8 cellular contexts compared by ENCODE assay signal in the genomic region with DNA sequence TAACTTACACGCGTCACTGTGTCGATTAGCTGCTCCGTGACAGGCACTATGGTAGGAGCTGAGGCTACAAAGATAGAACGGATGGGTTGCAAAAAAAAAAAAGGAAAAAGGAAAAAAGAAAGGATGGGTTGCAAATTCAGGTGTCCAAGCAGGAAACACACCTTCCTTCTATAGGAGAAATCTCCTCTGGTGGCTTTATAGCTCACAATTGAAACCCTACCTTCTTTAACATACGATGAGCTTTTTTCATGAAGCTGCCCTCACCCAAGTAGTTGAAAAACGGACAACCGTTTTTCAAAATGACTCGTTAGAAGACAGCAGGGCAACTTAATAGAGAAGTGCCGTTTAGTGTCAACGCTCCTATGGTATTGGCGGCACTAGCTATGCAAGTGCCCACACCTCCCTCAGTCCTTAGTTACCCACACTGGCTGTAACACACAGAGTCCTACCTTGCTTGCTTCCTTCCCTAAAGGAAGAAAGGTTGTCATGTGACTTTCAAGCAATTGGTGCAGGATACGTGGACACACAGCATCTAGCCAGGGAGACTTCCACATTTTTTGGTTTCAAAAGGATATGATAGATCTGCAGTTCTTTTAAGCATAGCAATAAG. TPM values are rescaled to one million over a fixed set of nuclear protein-coding genes. Genes with fewer than 3 reads are reported as not detected.
DNase-seq lines count a peak whose midpoint lies in the region; ATAC-seq and TF ChIP-seq lines count a peak whose summit lies in the region.

No MANE protein-coding gene starts in this region.

- peak overlapping the region; percentile 90 to 95 for H3K4me3 Mint-ChIP-seq in stimulated activated naive B cell treated with anti-CD40 and anti-IgM and Interleukin-4, amounts not matched to agents 10 μg/mL and 1 μg/mL and 100 μg/mL, for 72 hours

- H3K9me3 ChIP-seq in AG04450 (ENCODE audit: control insufficient read depth, insufficient read depth, low read length), result no peaks in the 10 kb centered on the region
- no peaks in the 10 kb centered on the region for H3K9me3 ChIP-seq in Peyer's patch

- peaks cover 0 to 24% (median 0%) of the 10 kb centered on the region in 4 donors for H3K4me1 ChIP-seq in Peyer's patch

- no peaks in the 10 kb centered on the region for H3K27me3 Mint-ChIP-seq in stimulated activated naive B cell treated with anti-CD40 and anti-IgM and Interleukin-4, amounts not matched to agents 10 μg/mL and 1 μg/mL and 100 μg/mL, for 72 hours

- TF ChIP-seq CTCF in AG04450 (IDR thresholded peaks at IDR 0.05; ENCODE audit: low read depth, low read length) (no peak), GM12864 (IDR thresholded peaks at IDR 0.05; ENCODE audit: low read depth, low read length, missing control alignments) (no peak), HL-60 (IDR thresholded peaks at IDR 0.05; ENCODE audit: insufficient read depth, low read length) (no peak), Peyer's patch (IDR thresholded peaks at IDR 0.05) (no peak)

- POLR2A ChIA-PET in AG04450 (lab: Yijun Ruan, JAX), result interaction anchor here (0.5 to 2.0 kb wide), 11 partner anchors 11 to 546 kb away, joined by 3 to 15 read pairs (median 4); partner anchors contain the start of genes ATXN3, CPSF2, FBLN5 and NDUFB1

- H3K27ac ChIP-seq in AG04450 (ENCODE audit: low read depth, low read length) (peak overlapping the region; percentile 100), HL-60 (replicated peaks) (peak overlapping the region; percentile 94), Peyer's patch (peak overlapping the region; percentile 88 to 96 (median 94)), caudate nucleus (ENCODE audit: low read depth, low read length) (peak overlapping the region; percentile 95), layer of hippocampus (ENCODE audit: low read depth, low read length) (peak overlapping the region; percentile 90)

- H3K4me3 ChIP-seq in AG04450 (ENCODE audit: low read depth, low read length) (peak overlapping the region; percentile 86), GM12864 (ENCODE audit: low read depth, low read length) (peak overlapping the region; percentile 98), HL-60 (replicated peaks; ENCODE audit: insufficient read depth, low read length) (peak overlapping the region; percentile 74), Peyer's patch (peak overlapping the region; percentile 62 to 90 (median 79))

- DNase-seq in AG04450 (ENCODE audit: low read depth, low spot score) (peak; percentile 8), GM12864 (ENCODE audit: low read depth) (peak; percentile 50), HL-60 (ENCODE audit: low read depth in 1 of 2, low spot score in 1 of 2) (peak; percentile 45 to 56), Peyer's patch (no peak), caudate nucleus (lab: John Stamatoyannopoulos, UW) (peak in 19 of 61 donors; percentile 5 to 73 (median 26))
- DNase-seq in stimulated activated naive B cell treated with anti-CD40 and anti-IgM and Interleukin-4, amounts not matched to agents 10 μg/mL and 1 μg/mL and 100 μg/mL, for 72 hours, result no peak

- no peaks in the 10 kb centered on the region for H3K9me3 Mint-ChIP-seq in stimulated activated naive B cell treated with anti-CD40 and anti-IgM and Interleukin-4, amounts not matched to agents 10 μg/mL and 1 μg/mL and 100 μg/mL, for 72 hours

- peak overlapping the region; percentile 96 for H3K27ac Mint-ChIP-seq in stimulated activated naive B cell treated with anti-CD40 and anti-IgM and Interleukin-4, amounts not matched to agents 10 μg/mL and 1 μg/mL and 100 μg/mL, for 72 hours

- peak in 1 of 2 donors; percentile 19 for TF ChIP-seq POLR2A in Peyer's patch (IDR thresholded peaks at IDR 0.05)

- CTCF ChIA-PET in AG04450 (lab: Charles Lee), result interaction anchor here (0.7 to 1.1 kb wide), 2 partner anchors 65 to 787 kb away, joined by 4 read pairs; partner anchors contain the start of gene ATXN3

- H3K36me3 ChIP-seq in Peyer's patch, result no peaks in the 10 kb centered on the region

- no peaks in the 10 kb centered on the region for H3K27me3 ChIP-seq in AG04450 (ENCODE audit: control insufficient read depth, insufficient read depth, low read length)
- H3K27me3 ChIP-seq in HL-60 (ENCODE audit: insufficient read depth, poor library complexity, severe bottlenecking), result no peaks in the 10 kb centered on the region
- no peaks in the 10 kb centered on the region for H3K27me3 ChIP-seq in Peyer's patch
- no peaks in the 10 kb centered on the region for H3K27me3 ChIP-seq in layer of hippocampus (ENCODE audit: control insufficient read depth, insufficient read depth, low read length)

- peaks cover 16 to 29% of the 10 kb centered on the region in 2 donors for H3K4me1 Mint-ChIP-seq in stimulated activated naive B cell treated with anti-CD40 and anti-IgM and Interleukin-4, amounts not matched to agents 10 μg/mL and 1 μg/mL and 100 μg/mL, for 72 hours

- peaks cover 3 to 5% of the 10 kb centered on the region in 2 donors for H3K36me3 Mint-ChIP-seq in stimulated activated naive B cell treated with anti-CD40 and anti-IgM and Interleukin-4, amounts not matched to agents 10 μg/mL and 1 μg/mL and 100 μg/mL, for 72 hours

- ATAC-seq in stimulated activated naive B cell treated with anti-CD40 and anti-IgM and Interleukin-4, amounts not matched to agents 10 μg/mL and 1 μg/mL and 100 μg/mL, for 72 hours (replicated peaks), result peak; percentile 38
- ATAC-seq in HG02938 (IDR thresholded peaks at IDR 0.05; ENCODE audit: unreplicated experiment), result no peak

RNA-seq across cellular contexts. Expression of gene TRIP11, which starts 0.7 kb away (rescaled TPM):
- 22.8 and 35.5 TPM in 2 replicates for polyA plus RNA-seq in AG04450 (2011; rRNA removed)
- 50.6 and 92.1 TPM in 2 replicates for polyA minus RNA-seq in AG04450 (2011; rRNA and poly(A)+ RNA removed)
- total RNA-seq in Peyer's patch, result 10 to 100 TPM; 24.0 to 74.3 (median 44.7) TPM

Comparison
In these comparisons a context has a peak if more than half of its experiments do, and no peak if none do; other contexts are left out.
1. DNase-seq: peak in AG04450 (single experiment), GM12864 (single experiment) and HL-60 (2 of 2); none in Peyer's patch (0 of 3) and stimulated activated naive B cell treated with anti-CD40 and anti-IgM and Interleukin-4, amounts not matched to agents 10 μg/mL and 1 μg/mL and 100 μg/mL, for 72 hours (single experiment).
2. Peak in every context shown above with its lines, with median percentiles within 50 percentile points of each other: H3K27ac ChIP-seq and H3K4me3 ChIP-seq.